In genomic region chr12:108653082-108653516, GRCh38 we compare ENCODE assay signal across 16 cellular contexts. TPM values are rescaled to one million over a fixed set of nuclear protein-coding genes. Genes with fewer than 3 reads are reported as not detected.
A peak's percentile ranks its signal among the peaks of the same experiment; 100 is the strongest.
DNase-seq lines count a peak whose midpoint lies in the region; ATAC-seq and TF ChIP-seq lines count a peak whose summit lies in the region.
"Had no signal": no experiment of that assay in that cellular context is flagged by ENCODE, and none has a peak within 500 bp of the region (broad histone marks: within the 10 kb centered on the region; RNA-seq: fewer than 3 reads in every experiment).

No MANE protein-coding gene starts in this region.

- H3K9ac ChIP-seq in Karpas-422 (ENCODE audit: low read length) (no peak overlapping the region), PC-3 (ENCODE audit: low read length) (no peak overlapping the region)

- H3K4me1 ChIP-seq in heart left ventricle, result peaks cover 0 to 56% (median 17%) of the 10 kb centered on the region in 12 donors
- H3K4me1 ChIP-seq in Karpas-422 (ENCODE audit: low read length), result peaks cover 24% of the 10 kb centered on the region
- peaks cover 10% of the 10 kb centered on the region for H3K4me1 ChIP-seq in PC-3 (ENCODE audit: insufficient read depth, low read length)
- H3K4me1 ChIP-seq in osteoblast (ENCODE audit: insufficient read depth, low read length), result peaks cover 32% of the 10 kb centered on the region
- H3K4me1 ChIP-seq: colonic mucosa had no signal

- H4K20me1 ChIP-seq in Karpas-422 (ENCODE audit: insufficient read depth, low read depth, low read length) (no peaks in the 10 kb centered on the region), PC-3 (ENCODE audit: low read length) (no peaks in the 10 kb centered on the region), osteoblast (ENCODE audit: insufficient read depth, low read length) (peaks cover 17% of the 10 kb centered on the region)

- H3K4me2 ChIP-seq in Karpas-422 (ENCODE audit: low read depth, low read length, poor library complexity, severe bottlenecking) (peak overlapping the region; percentile 34), PC-3 (ENCODE audit: low read length) (no peak overlapping the region), osteoblast (ENCODE audit: insufficient read depth, low read length) (no peak overlapping the region)

- POLR2A ChIA-PET in PC-3 (lab: Charles Lee; ENCODE audit: unreplicated experiment), result interaction anchor here (0.6 kb wide), 2 partner anchors 15 to 187 kb away, joined by 3 to 4 read pairs; no protein-coding TSS in a partner anchor

- TF ChIP-seq CTCF in heart left ventricle (IDR thresholded peaks at IDR 0.05), result no peak
- TF ChIP-seq CTCF in PC-3 (conservative IDR thresholded peaks at IDR 0.05; ENCODE audit: low read depth, low read length), result no peak
- no peak for TF ChIP-seq CTCF in osteoblast (IDR thresholded peaks at IDR 0.05; ENCODE audit: extremely low read depth, low read depth, low read length)

- intact Hi-C loops in heart left ventricle (cut with DNase I) (no loop called here), left ventricle myocardium superior (cut with micrococcal nuclease) (no loop called here), PC-3 (cut with micrococcal nuclease) (no loop called here)

- no TSS peak for BruUV-seq in PC-3 (replicated peaks; lab: Mats Ljungman, UMichigan)

- H3K4me3 ChIP-seq in heart left ventricle, result no peak overlapping the region
- no peak overlapping the region for H3K4me3 ChIP-seq in Karpas-422 (ENCODE audit: low read length)
- no peak overlapping the region for H3K4me3 ChIP-seq in PC-3 (ENCODE audit: low read length)
- H3K4me3 ChIP-seq in osteoblast (ENCODE audit: insufficient read depth, low read length), result no peak overlapping the region
- H3K4me3 ChIP-seq: colonic mucosa, thoracic aorta had no signal

- ATAC-seq in heart left ventricle (no peak), left ventricle myocardium superior (no peak), PC-3 (peak; percentile 50), HG03565 (IDR thresholded peaks at IDR 0.05; ENCODE audit: unreplicated experiment) (no peak), GM21717 (IDR thresholded peaks at IDR 0.05; ENCODE audit: unreplicated experiment) (no peak)
- ATAC-seq: esophagus mucosa had no signal

- H3K9me2 ChIP-seq in Karpas-422 (replicated peaks; ENCODE audit: insufficient read depth, low read length), result no peaks in the 10 kb centered on the region
- no peaks in the 10 kb centered on the region for H3K9me2 ChIP-seq in PC-3 (replicated peaks; ENCODE audit: low read length)

- CTCF ChIA-PET in PC-3 (lab: Charles Lee), result no interaction called here

- no peak for DNase-seq in heart left ventricle
- DNase-seq in left ventricle myocardium superior, result no peak
- DNase-seq in Karpas-422, result peak; percentile 57
- DNase-seq in PC-3, result no peak
- no peak for DNase-seq in osteoblast (ENCODE audit: insufficient read length, low spot score, missing footprints)
- no peak for DNase-seq in GM19238 (ENCODE audit: insufficient read length, low spot score)
- DNase-seq: Calu3; colonic mucosa; head of caudate nucleus; Kasumi-1; stimulated activated CD4-positive, alpha-beta T cell treated with anti-CD3 and anti-CD28 coated beads, Interleukin-12 subunit alpha, Interleukin-12 subunit beta, amount 100 ng/mL, for 4 hours; SW 1271 had no signal

- H3K79me2 ChIP-seq in Karpas-422 (ENCODE audit: low read length), result no peaks in the 10 kb centered on the region
- H3K79me2 ChIP-seq in PC-3 (ENCODE audit: low read length), result no peaks in the 10 kb centered on the region
- H3K79me2 ChIP-seq in osteoblast (ENCODE audit: insufficient read depth, low read length), result peaks cover 60% of the 10 kb centered on the region

- H3F3A ChIP-seq in PC-3 (ENCODE audit: low read length, unreplicated experiment), result peaks cover 5% of the 10 kb centered on the region

- peak overlapping the region in 11 of 12 donors; percentile 5 to 90 (median 54) for H3K27ac ChIP-seq in heart left ventricle
- no peak overlapping the region for H3K27ac ChIP-seq in Karpas-422 (ENCODE audit: low read length)
- no peak overlapping the region for H3K27ac ChIP-seq in PC-3 (ENCODE audit: low read length)
- H3K27ac ChIP-seq in osteoblast (ENCODE audit: low read depth, low read length), result peak overlapping the region; percentile 26
- H3K27ac ChIP-seq: colonic mucosa had no signal

- H3K27me3 ChIP-seq in heart left ventricle (no peaks in the 10 kb centered on the region), Karpas-422 (ENCODE audit: low read length) (peaks cover 5% of the 10 kb centered on the region; the same call in 1 of the 2 replicates), PC-3 (ENCODE audit: low read length) (no peaks in the 10 kb centered on the region), osteoblast (ENCODE audit: insufficient read depth, low read length) (no peaks in the 10 kb centered on the region)
- H3K27me3 ChIP-seq: colonic mucosa had no signal

- no peak for TF ChIP-seq POLR2A in heart left ventricle (IDR thresholded peaks at IDR 0.05)

- H2AFZ ChIP-seq in Karpas-422 (ENCODE audit: low read length) (no peak overlapping the region), PC-3 (ENCODE audit: low read length) (no peak overlapping the region), osteoblast (ENCODE audit: low read length) (no peak overlapping the region)

- H3K9me3 ChIP-seq in heart left ventricle (no peaks in the 10 kb centered on the region), Karpas-422 (ENCODE audit: low read length) (no peaks in the 10 kb centered on the region), PC-3 (ENCODE audit: low read length) (no peaks in the 10 kb centered on the region), osteoblast (ENCODE audit: low read depth, low read length) (no peaks in the 10 kb centered on the region)
- H3K9me3 ChIP-seq: colonic mucosa, thoracic aorta had no signal

- H3K36me3 ChIP-seq in heart left ventricle (peaks cover 0 to 91% (median 71%) of the 10 kb centered on the region in 9 donors), Karpas-422 (ENCODE audit: insufficient read depth, low read length) (no peaks in the 10 kb centered on the region), PC-3 (ENCODE audit: low read depth, low read length) (peaks cover 50% of the 10 kb centered on the region), osteoblast (ENCODE audit: insufficient read depth, low read length) (peaks cover 70% of the 10 kb centered on the region)

RNA-seq across cellular contexts. Expression of gene SELPLG, which starts 19.4 kb away (rescaled TPM):
- 10 to 100 TPM in 2 of 9 donors, 1 to 10 TPM in 7; 1.1 to 26.7 (median 4.0) TPM for total RNA-seq in heart left ventricle
- polyA plus RNA-seq in heart left ventricle, result 1 to 10 TPM; 1.0 to 4.5 TPM
- total RNA-seq in left ventricle myocardium superior, result 4.1 TPM
- 0.97 and 2.5 TPM in 2 replicates for total RNA-seq in Karpas-422 (2014; rRNA removed; shearing (Covaris generic); ENCODE audit: low replicate concordance)
- total RNA-seq in PC-3 (2014; rRNA removed), result 0.63 and 0.73 TPM in 2 replicates
- 1.1 and 1.2 TPM in 2 replicates for total RNA-seq in osteoblast

RNA-seq across cellular contexts. Expression of gene TMEM119, which starts 55.2 kb away (rescaled TPM):
- 10 to 100 TPM in 1 of 9 donors, 1 to 10 TPM in 7, under 1 TPM in 1; 0.19 to 11.0 (median 2.2) TPM for total RNA-seq in heart left ventricle
- 1 to 10 TPM in 1 of 2 donors, under 1 TPM in 1; 0.80 to 3.0 TPM for polyA plus RNA-seq in heart left ventricle
- 1.4 TPM for total RNA-seq in left ventricle myocardium superior
- total RNA-seq in Karpas-422 (2014; rRNA removed; shearing (Covaris generic); ENCODE audit: low replicate concordance), result not detected in 2 replicates
- not detected in 2 replicates for total RNA-seq in PC-3 (2014; rRNA removed)
- 359 and 362 TPM in 2 replicates for total RNA-seq in osteoblast
- total RNA-seq: Calu3 had no signal

Comparison
In these comparisons a context has a peak if more than half of its experiments do, and no peak if none do; other contexts are left out.
1. H3K27ac ChIP-seq: peak in heart left ventricle (11 of 12) and osteoblast (single experiment); none in Karpas-422 (single experiment) and PC-3 (single experiment).
2. RNA of gene TMEM119, which starts 55.2 kb away (total RNA-seq): 359 to 362 TPM in osteoblast; 0.19 to 11.0 TPM in heart left ventricle, 1.4 TPM in left ventricle myocardium superior (single experiment), not detected in Karpas-422 and not detected in PC-3; every median in the first group is over 10 times any median in the second.